Comparison of ENCODE assay signal across 2 cellular contexts in the genomic region with DNA sequence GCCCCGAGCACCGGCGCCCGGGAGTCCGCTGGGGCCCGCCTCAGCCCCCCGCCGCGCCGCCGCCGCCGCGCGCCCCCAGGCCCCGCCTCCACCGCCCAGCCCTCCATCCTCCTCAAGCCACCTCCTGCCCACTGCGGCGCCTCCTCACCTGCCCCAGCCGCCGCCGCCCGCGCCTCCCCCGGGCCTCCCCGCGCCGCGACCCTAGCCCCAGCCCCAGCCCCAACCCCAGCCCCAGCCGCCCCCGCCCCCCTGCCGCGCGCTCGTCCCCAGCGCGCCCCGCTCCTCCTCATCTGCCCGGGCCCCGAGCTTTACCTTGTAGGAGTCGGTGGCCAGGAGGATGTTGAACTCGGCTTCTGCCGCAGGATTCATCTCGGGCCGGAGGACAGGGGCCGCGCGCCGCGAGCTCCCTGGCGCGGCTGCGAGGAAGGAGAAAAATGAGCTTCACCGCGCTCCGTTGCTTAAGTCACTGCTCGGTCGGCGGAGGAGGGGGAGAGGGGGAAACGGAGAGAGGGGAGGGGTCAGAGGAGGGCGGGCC.
A peak's percentile ranks its signal among the peaks of the same experiment; 100 is the strongest.
TF ChIP-seq lines count a peak whose summit lies in the region.

A gene (minus strand): TSS at position 468 of the 535 bp plus-strand sequence. CDS start 99 bp downstream, at position 369.

TF ChIP-seq in IMR-90, 13 proteins besides CTCF, POLR2A, EP300 and RAD21:
- peak; percentile 65 for TF ChIP-seq CEBPB (IDR thresholded peaks at IDR 0.05; ENCODE audit: low read depth, low read length)
- TF ChIP-seq, protein P1, sequence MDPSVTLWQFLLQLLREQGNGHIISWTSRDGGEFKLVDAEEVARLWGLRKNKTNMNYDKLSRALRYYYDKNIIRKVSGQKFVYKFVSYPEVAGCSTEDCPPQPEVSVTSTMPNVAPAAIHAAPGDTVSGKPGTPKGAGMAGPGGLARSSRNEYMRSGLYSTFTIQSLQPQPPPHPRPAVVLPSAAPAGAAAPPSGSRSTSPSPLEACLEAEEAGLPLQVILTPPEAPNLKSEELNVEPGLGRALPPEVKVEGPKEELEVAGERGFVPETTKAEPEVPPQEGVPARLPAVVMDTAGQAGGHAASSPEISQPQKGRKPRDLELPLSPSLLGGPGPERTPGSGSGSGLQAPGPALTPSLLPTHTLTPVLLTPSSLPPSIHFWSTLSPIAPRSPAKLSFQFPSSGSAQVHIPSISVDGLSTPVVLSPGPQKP (IDR thresholded peaks at IDR 0.05; ENCODE audit: borderline replicate concordance, low read depth, low read length): no peak
- no peak for TF ChIP-seq FOS (IDR thresholded peaks at IDR 0.05; ENCODE audit: low read depth, low read length)
- TF ChIP-seq NFE2L2 (IDR thresholded peaks at IDR 0.05; ENCODE audit: low read depth, low read length): peak; percentile 32; the same call in 1 of the 2 replicates
- no peak; the same call in 1 of the 2 replicates for TF ChIP-seq MAZ (IDR thresholded peaks at IDR 0.05; ENCODE audit: borderline replicate concordance, low read depth, low read length)
- TF ChIP-seq RFX5 (IDR thresholded peaks at IDR 0.05; ENCODE audit: low read depth, low read length): no peak
- TF ChIP-seq RCOR1 (IDR thresholded peaks at IDR 0.05; ENCODE audit: insufficient replicate concordance, low read length): no peak
- TF ChIP-seq SMC3 (IDR thresholded peaks at IDR 0.05; ENCODE audit: low read depth, low read length): no peak
- TF ChIP-seq MXI1 (IDR thresholded peaks at IDR 0.05; ENCODE audit: borderline replicate concordance, low read depth, low read length): no peak
- peak; percentile 89; the same call in 1 of the 2 replicates for TF ChIP-seq CHD1 (IDR thresholded peaks at IDR 0.05; ENCODE audit: low read depth, low read length)
TF ChIP-seq in IMR-90: peak in this region for 3.

TF ChIP-seq in H1, 55 proteins besides CTCF, POLR2A, EP300 and RAD21:
- TF ChIP-seq EGR1 (IDR thresholded peaks at IDR 0.05; ENCODE audit: borderline replicate concordance, low read depth, low read length) (no peak), TBP (IDR thresholded peaks at IDR 0.05; ENCODE audit: low read depth, low read length) (peak; percentile 81), TAF7 (optimal IDR thresholded peaks at IDR 0.05; ENCODE audit: borderline replicate concordance, low read depth, low read length) (peak; percentile 52), TAF1 (IDR thresholded peaks at IDR 0.05; ENCODE audit: low read depth, low read length) (peak; percentile 82), KDM4A (IDR thresholded peaks at IDR 0.05; ENCODE audit: low read depth, low read length, severe bottlenecking) (peak; percentile 39), POLR2AphosphoS5 (IDR thresholded peaks at IDR 0.05; ENCODE audit: low read depth, low read length) (0 out of 2 replicates have a peak, but pooled peaks have one; percentile 83), PHF8 (conservative IDR thresholded peaks at IDR 0.05; ENCODE audit: low read depth, low read length) (peak; percentile 60), TEAD4 (IDR thresholded peaks at IDR 0.05; ENCODE audit: low read depth, low read length) (no peak)
- TF ChIP-seq, protein P2, sequence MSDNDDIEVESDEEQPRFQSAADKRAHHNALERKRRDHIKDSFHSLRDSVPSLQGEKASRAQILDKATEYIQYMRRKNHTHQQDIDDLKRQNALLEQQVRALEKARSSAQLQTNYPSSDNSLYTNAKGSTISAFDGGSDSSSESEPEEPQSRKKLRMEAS (IDR thresholded peaks at IDR 0.05): 0 out of 2 replicates have a peak, but pooled peaks have one; percentile 2
